In genomic region chr10:62080905-62081304, GRCh38 we compare ENCODE assay signal across 9 cellular contexts.
DNase-seq lines count a peak whose midpoint lies in the region; ATAC-seq and TF ChIP-seq lines count a peak whose summit lies in the region.
"Had no signal": no experiment of that assay in that cellular context is flagged by ENCODE, and none has a peak within 500 bp of the region (broad histone marks: within the 10 kb centered on the region; RNA-seq: fewer than 3 reads in every experiment).

No MANE protein-coding gene starts in this region.

- intact Hi-C loops in upper lobe of right lung (cut with DNase I) = no loop called here

- H3K27ac Mint-ChIP-seq in activated naive CD8-positive, alpha-beta T cell = peak overlapping the region; percentile 64
- H3K27ac Mint-ChIP-seq in nephron = peak overlapping the region; percentile 86 to 93 (median 92)

- no peak overlapping the region for H3K4me3 Mint-ChIP-seq in activated naive CD8-positive, alpha-beta T cell
- H3K4me3 Mint-ChIP-seq in nephron = peak overlapping the region in 1 of 3 experiments; percentile 18

- H3K4me3 ChIP-seq in AG04450 (ENCODE audit: low read depth, low read length) (no peak overlapping the region), upper lobe of right lung (no peak overlapping the region)

- ATAC-seq in upper lobe of right lung = no peak

- no peaks in the 10 kb centered on the region for H3K27me3 Mint-ChIP-seq in activated naive CD8-positive, alpha-beta T cell
- H3K27me3 Mint-ChIP-seq in nephron (ENCODE audit: low read depth) = no peaks in the 10 kb centered on the region

- H3K9me3 ChIP-seq in AG04450 (ENCODE audit: control insufficient read depth, insufficient read depth, low read length) (no peaks in the 10 kb centered on the region), upper lobe of right lung (no peaks in the 10 kb centered on the region)

- H3K9me3 Mint-ChIP-seq in activated naive CD8-positive, alpha-beta T cell (ENCODE audit: low read depth) = no peaks in the 10 kb centered on the region
- H3K9me3 Mint-ChIP-seq in nephron = no peaks in the 10 kb centered on the region

- no peak for DNase-seq in AG04450 (ENCODE audit: low read depth, low spot score)
- DNase-seq in DMS53 treated with DMSO at 0.1 percent for 48 hours (lab: John Stamatoyannopoulos, UW; ENCODE audit: unreplicated experiment) = no peak
- DNase-seq in upper lobe of right lung = no peak
- no peak for DNase-seq in NCI-H2107 treated with DMSO at 0.1 percent for 48 hours (lab: John Stamatoyannopoulos, UW; ENCODE audit: unreplicated experiment)
- no peak for DNase-seq in stimulated activated CD4-positive, alpha-beta T cell treated with anti-CD3 and anti-CD28 coated beads, Interleukin-2, amount 100 ng/mL, for 24 hours
- DNase-seq: NCI-H510A had no signal

- H3K36me3 ChIP-seq in upper lobe of right lung = peaks cover 21% of the 10 kb centered on the region

- POLR2A ChIA-PET in AG04450 (lab: Yijun Ruan, JAX) = no interaction called here

- no peaks in the 10 kb centered on the region for H3K27me3 ChIP-seq in AG04450 (ENCODE audit: control insufficient read depth, insufficient read depth, low read length)
- H3K27me3 ChIP-seq in upper lobe of right lung = no peaks in the 10 kb centered on the region

- peak overlapping the region; percentile 58 for H3K27ac ChIP-seq in AG04450 (ENCODE audit: low read depth, low read length)
- no peak overlapping the region for H3K27ac ChIP-seq in upper lobe of right lung

- H3K4me1 ChIP-seq in upper lobe of right lung = peaks cover 56% of the 10 kb centered on the region

- H3K36me3 Mint-ChIP-seq in activated naive CD8-positive, alpha-beta T cell = peaks cover 35% of the 10 kb centered on the region
- peaks cover 45% of the 10 kb centered on the region for H3K36me3 Mint-ChIP-seq in nephron (ENCODE audit: low read depth)

- peak; percentile 21; the same call in 1 of the 2 replicates for TF ChIP-seq CTCF in AG04450 (IDR thresholded peaks at IDR 0.05; ENCODE audit: low read depth, low read length)
- TF ChIP-seq CTCF in GM12873 (IDR thresholded peaks at IDR 0.05; ENCODE audit: insufficient read depth, low read depth, low read length, missing control alignments) = peak; percentile 39
- TF ChIP-seq CTCF in nephron (IDR thresholded peaks at IDR 0.05; ENCODE audit: unreplicated experiment in 3 of 3) = no peak
- no peak for TF ChIP-seq CTCF in upper lobe of right lung (IDR thresholded peaks at IDR 0.05)

- peaks cover 70% of the 10 kb centered on the region for H3K4me1 Mint-ChIP-seq in activated naive CD8-positive, alpha-beta T cell (ENCODE audit: low read depth)
- H3K4me1 Mint-ChIP-seq in nephron = peaks cover 71% of the 10 kb centered on the region

- CTCF ChIA-PET in AG04450 (lab: Charles Lee) = interaction anchor here (1.1 kb wide), 1 partner anchor 164 kb away, joined by 6 read pairs; no protein-coding TSS in a partner anchor

Comparison
In these comparisons a context has a peak if more than half of its experiments do, and no peak if none do; other contexts are left out.
1. CTCF ChIP-seq: peak in AG04450 (single experiment) and GM12873 (single experiment); none in nephron (0 of 3) and upper lobe of right lung (single experiment).